Comparison of ENCODE assay signal across 30 cellular contexts in the genomic region with DNA sequence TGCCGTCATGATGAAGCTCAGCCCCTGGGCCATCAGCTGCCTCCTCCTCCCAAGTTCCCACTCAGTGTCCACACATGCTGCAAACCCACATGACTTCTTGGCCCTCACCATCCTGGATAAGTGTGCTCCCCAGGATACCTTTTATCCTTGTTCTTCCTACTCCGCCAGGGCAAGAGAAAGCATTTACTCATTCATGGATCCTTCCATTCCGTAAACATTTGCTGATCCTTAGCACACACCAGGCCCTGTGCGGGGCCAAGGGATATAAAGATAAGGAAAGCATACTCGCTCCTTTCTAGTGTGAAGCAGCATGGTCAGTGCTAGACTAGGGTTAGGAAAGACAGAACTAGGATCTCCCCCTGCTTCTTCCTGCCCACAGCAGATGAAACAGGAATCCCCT.
"Had no signal": no experiment of that assay in that cellular context is flagged by ENCODE, and none has a peak within 500 bp of the region (broad histone marks: within the 10 kb centered on the region; RNA-seq: fewer than 3 reads in every experiment).

No MANE protein-coding gene starts in this region.

- H3K36me3 ChIP-seq: MG63, SJSA1 had no signal

- ATAC-seq: K562, Panc1, Right ventricle myocardium inferior had no signal

- H3K9ac ChIP-seq: SK-N-SH had no signal

- H3K4me2 ChIP-seq: PC-9, SK-N-SH had no signal

- H3K27ac ChIP-seq: PC-9, RWPE1, SJSA1 had no signal

- H3K4me1 ChIP-seq: SJSA1 had no signal

- H2AFZ ChIP-seq: PC-9 had no signal

- H3K4me3 ChIP-seq: K562, MG63, PC-9, SJSA1 had no signal

- DNase-seq: Kasumi-1, KG1, MG63, NCI-H1048, NCI-H1092 treated with DMSO at 0.1 percent for 48 hours, NCI-H1105 treated with DMSO at 0.1 percent for 48 hours, NCI-H1417, NCI-H1436, NCI-H146, NCI-H1694, NCI-H187 treated with DMSO at 0.1 percent for 48 hours, NCI-H2029, NCI-H2081, NCI-H2171 treated with DMSO at 0.1 percent for 48 hours, NCI-H226, NCI-H446 treated with DMSO at 0.1 percent for 48 hours, NCI-H510A, NCI-H524, NCI-H526, NCI-H69, NCI-H748 treated with DMSO at 0.1 percent for 48 hours, NCI-H82, PC-9, SHP77 treated with DMSO at 0.1 percent for 48 hours, SK-N-SH had no signal

- H3K9me3 ChIP-seq: MG63, SJSA1, SK-N-SH had no signal

- H3K27me3 ChIP-seq: MG63, SJSA1 had no signal
